ENCODE assay signal across 28 cellular contexts in the genomic region with DNA sequence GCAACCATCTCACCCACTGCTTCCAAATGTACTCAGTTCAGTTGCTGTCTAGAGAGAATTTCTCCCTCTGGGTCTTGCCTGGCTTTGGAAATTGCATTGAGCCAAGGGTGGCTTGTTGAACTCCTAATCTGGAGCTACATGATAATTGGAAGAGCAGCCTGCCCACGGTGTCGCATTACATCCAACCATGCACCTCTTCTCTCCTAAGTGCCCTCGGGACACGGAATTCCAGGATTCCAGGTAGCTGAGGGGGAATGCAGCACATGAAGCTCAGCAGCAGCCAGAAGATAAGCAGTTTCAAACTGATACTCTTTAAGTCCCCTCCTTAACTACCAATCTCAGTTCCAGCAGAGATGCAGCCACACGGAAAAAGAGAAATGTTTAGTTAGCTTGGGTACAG.
A peak's percentile ranks its signal among the peaks of the same experiment; 100 is the strongest.
DNase-seq lines count a peak whose midpoint lies in the region; ATAC-seq and TF ChIP-seq lines count a peak whose summit lies in the region.
"Had no signal": no experiment of that assay in that cellular context is flagged by ENCODE, and none has a peak within 500 bp of the region (broad histone marks: within the 10 kb centered on the region; RNA-seq: fewer than 3 reads in every experiment).

No MANE protein-coding gene starts in this region.

- no peak overlapping the region for H3K4me2 ChIP-seq in PC-3 (ENCODE audit: low read length)
- H3K4me2 ChIP-seq: PC-9, SK-N-SH had no signal

- H3K4me1 Mint-ChIP-seq in Caco-2 (ENCODE audit: low read depth, unreplicated experiment): peaks cover 6% of the 10 kb centered on the region
- H3K4me1 Mint-ChIP-seq in stimulated activated memory B cell treated with anti-CD40 and anti-IgM and Interleukin-4, amounts not matched to agents 10 μg/mL and 1 μg/mL and 100 μg/mL, for 72 hours: no peaks in the 10 kb centered on the region
- H3K4me1 Mint-ChIP-seq: activated B cell treated with CpG ODN at 0.5 μM for 24 hours; activated CD4-positive, alpha-beta T cell treated with anti-CD3 and anti-CD28 coated beads, Interleukin-2, amount 10 ng/mL, durations not matched to agents 7 days and 5 days; CD8-positive, alpha-beta memory T cell; naive thymus-derived CD8-positive, alpha-beta T cell had no signal

- peaks cover 8% of the 10 kb centered on the region for H3K27me3 Mint-ChIP-seq in Caco-2 (ENCODE audit: insufficient read depth, unreplicated experiment)
- H3K27me3 Mint-ChIP-seq in stimulated activated memory B cell treated with anti-CD40 and anti-IgM and Interleukin-4, amounts not matched to agents 10 μg/mL and 1 μg/mL and 100 μg/mL, for 72 hours: peaks cover 30% of the 10 kb centered on the region
- H3K27me3 Mint-ChIP-seq: activated CD4-positive, alpha-beta T cell treated with anti-CD3 and anti-CD28 coated beads, Interleukin-2, amount 10 ng/mL, durations not matched to agents 7 days and 5 days; CD8-positive, alpha-beta memory T cell had no signal

- no peaks in the 10 kb centered on the region for H3K9me2 ChIP-seq in PC-3 (replicated peaks; ENCODE audit: low read length)
- H3K9me2 ChIP-seq: SK-N-SH had no signal

- no TSS peak for BruUV-seq in Caco-2 (replicated peaks; lab: Mats Ljungman, UMichigan)
- no TSS peak for BruUV-seq in PC-3 (replicated peaks; lab: Mats Ljungman, UMichigan)

- H3K27me3 ChIP-seq in Caco-2 (replicated peaks; ENCODE audit: control insufficient read depth, insufficient read depth, low read length) (no peaks in the 10 kb centered on the region), suprapubic skin (no peaks in the 10 kb centered on the region), PC-3 (ENCODE audit: low read length) (no peaks in the 10 kb centered on the region)
- H3K27me3 ChIP-seq: stomach, thyroid gland had no signal

- 41% methylated on average over 4 of the region's 5 CpGs for WGBS in suprapubic skin

- H3F3A ChIP-seq in PC-3 (ENCODE audit: low read length, unreplicated experiment): no peaks in the 10 kb centered on the region

- H3K9ac ChIP-seq in PC-3 (ENCODE audit: low read length): no peak overlapping the region
- H3K9ac ChIP-seq: SK-N-SH had no signal

- H3K36me3 ChIP-seq in Caco-2 (ENCODE audit: control insufficient read depth, insufficient read depth, low read length): no peaks in the 10 kb centered on the region
- no peaks in the 10 kb centered on the region for H3K36me3 ChIP-seq in HEK293 (ENCODE audit: control insufficient read depth in 2 of 2, insufficient read depth in 1 of 2, low read length in 2 of 2)
- H3K36me3 ChIP-seq in suprapubic skin: no peaks in the 10 kb centered on the region
- no peaks in the 10 kb centered on the region for H3K36me3 ChIP-seq in PC-3 (ENCODE audit: low read depth, low read length)
- H3K36me3 ChIP-seq: prostate gland, stomach, thyroid gland had no signal

- H3K9me3 Mint-ChIP-seq in Caco-2 (ENCODE audit: unreplicated experiment): no peaks in the 10 kb centered on the region
- no peaks in the 10 kb centered on the region for H3K9me3 Mint-ChIP-seq in stimulated activated memory B cell treated with anti-CD40 and anti-IgM and Interleukin-4, amounts not matched to agents 10 μg/mL and 1 μg/mL and 100 μg/mL, for 72 hours
- H3K9me3 Mint-ChIP-seq: activated B cell treated with CpG ODN at 0.5 μM for 24 hours had no signal

- H3K27ac ChIP-seq in HEK293 (ENCODE audit: extremely low read depth, low read depth, low read length) (no peak overlapping the region), suprapubic skin (no peak overlapping the region), PC-3 (ENCODE audit: low read length) (no peak overlapping the region)
- H3K27ac ChIP-seq: coronary artery, PC-9, prostate gland, stomach, thyroid gland had no signal

- H2AFZ ChIP-seq in PC-3 (ENCODE audit: low read length): no peak overlapping the region
- H2AFZ ChIP-seq: PC-9 had no signal

- DNase-seq in Caco-2 (peak; percentile 23 to 76), NCI-H524 treated with DMSO at 0.1 percent for 48 hours (lab: John Stamatoyannopoulos, UW) (peak; percentile 7), iPS DF 4.7 (ENCODE audit: extremely low read depth, low spot score) (peak; percentile 11), hepatic stellate cell (ENCODE audit: low spot score) (no peak), suprapubic skin (ENCODE audit: low spot score in 2 of 2) (no peak), PC-3 (no peak)
- DNase-seq: activated B cell treated with CpG ODN at 0.5 μM for 24 hours; activated CD4-positive, alpha-beta T cell treated with anti-CD3 and anti-CD28 coated beads, Interleukin-2, amount 10 ng/mL, durations not matched to agents 7 days and 5 days; CD8-positive, alpha-beta memory T cell; effector memory CD4-positive, alpha-beta T cell; erythroblast; HCEC 1CT; IMR-90; naive thymus-derived CD8-positive, alpha-beta T cell; NCI-H1930; NK-92 treated with Interleukin-12 subunit alpha and Interleukin-12 subunit beta, amount 100 ng/mL, for 24 hours; occipital lobe; SK-N-SH; stomach; thyroid gland had no signal

- no peaks in the 10 kb centered on the region for H4K20me1 ChIP-seq in PC-3 (ENCODE audit: low read length)

- H3K4me3 ChIP-seq in Caco-2 (ENCODE audit: low read depth, low read length) (no peak overlapping the region), HEK293 (ENCODE audit: low read depth, low read length) (no peak overlapping the region), suprapubic skin (no peak overlapping the region), PC-3 (ENCODE audit: low read length) (no peak overlapping the region)
- H3K4me3 ChIP-seq: coronary artery, PC-9, prostate gland, stomach, thyroid gland had no signal

- CTCF ChIA-PET in Caco-2 (lab: Charles Lee): no interaction called here
- CTCF ChIA-PET in HEK293 (lab: Yijun Ruan, JAX): interaction anchor here (0.6 to 0.8 kb wide), 2 partner anchors 160 to 506 kb away, joined by 3 to 5 read pairs; no protein-coding TSS in a partner anchor
- CTCF ChIA-PET in PC-3 (lab: Charles Lee): no interaction called here

- TF ChIP-seq CTCF in Caco-2 (IDR thresholded peaks at IDR 0.05; ENCODE audit: insufficient read depth in 1 of 2, low read depth in 1 of 2, low read length in 1 of 2, severe bottlenecking in 1 of 2, unreplicated experiment in 1 of 2) (no peak), HEK293 (tag by site-specific recombination; IDR thresholded peaks at IDR 0.05) (no peak), suprapubic skin (IDR thresholded peaks at IDR 0.05) (no peak), PC-3 (conservative IDR thresholded peaks at IDR 0.05; ENCODE audit: low read depth, low read length) (no peak)

- H3K4me3 Mint-ChIP-seq in Caco-2 (ENCODE audit: unreplicated experiment): no peak overlapping the region
- H3K4me3 Mint-ChIP-seq in stimulated activated memory B cell treated with anti-CD40 and anti-IgM and Interleukin-4, amounts not matched to agents 10 μg/mL and 1 μg/mL and 100 μg/mL, for 72 hours: no peak overlapping the region
- H3K4me3 Mint-ChIP-seq: activated B cell treated with CpG ODN at 0.5 μM for 24 hours; activated CD4-positive, alpha-beta T cell treated with anti-CD3 and anti-CD28 coated beads, Interleukin-2, amount 10 ng/mL, durations not matched to agents 7 days and 5 days; activated naive CD8-positive, alpha-beta T cell; CD8-positive, alpha-beta memory T cell; naive thymus-derived CD8-positive, alpha-beta T cell had no signal

- H3K79me2 ChIP-seq in PC-3 (ENCODE audit: low read length): no peaks in the 10 kb centered on the region

- H3K4me1 ChIP-seq in Caco-2: peaks cover 7% of the 10 kb centered on the region; the same call in 1 of the 2 replicates
- 0 out of 2 replicates have a peak, but pooled peaks cover 4% of the 10 kb centered on the region for H3K4me1 ChIP-seq in HEK293 (ENCODE audit: control insufficient read depth, insufficient read depth, low read length)
- H3K4me1 ChIP-seq in suprapubic skin: no peaks in the 10 kb centered on the region
- no peaks in the 10 kb centered on the region for H3K4me1 ChIP-seq in PC-3 (ENCODE audit: insufficient read depth, low read length)
- H3K4me1 ChIP-seq: prostate gland, stomach, thyroid gland had no signal

- no peak for ATAC-seq in stimulated activated memory B cell treated with anti-CD40 and anti-IgM and Interleukin-4, amounts not matched to agents 10 μg/mL and 1 μg/mL and 100 μg/mL, for 72 hours
- ATAC-seq in PC-3: no peak
- ATAC-seq: naive thymus-derived CD8-positive, alpha-beta T cell; Right ventricle myocardium inferior; sciatic nerve had no signal

- POLR2A ChIA-PET in Caco-2 (lab: Charles Lee) (interaction anchor here (0.6 kb wide), 1 partner anchor 117 kb away, joined by 3 read pairs; no protein-coding TSS in a partner anchor), HEK293 (lab: Yijun Ruan, JAX) (interaction anchor here (1.1 kb wide), 1 partner anchor 12 kb away, joined by 3 read pairs; no protein-coding TSS in a partner anchor), PC-3 (lab: Charles Lee; ENCODE audit: unreplicated experiment) (no interaction called here)

- H3K36me3 Mint-ChIP-seq in Caco-2 (ENCODE audit: insufficient read depth, unreplicated experiment): no peaks in the 10 kb centered on the region
- no peaks in the 10 kb centered on the region for H3K36me3 Mint-ChIP-seq in stimulated activated memory B cell treated with anti-CD40 and anti-IgM and Interleukin-4, amounts not matched to agents 10 μg/mL and 1 μg/mL and 100 μg/mL, for 72 hours
- H3K36me3 Mint-ChIP-seq: activated naive CD8-positive, alpha-beta T cell; CD8-positive, alpha-beta memory T cell; naive thymus-derived CD8-positive, alpha-beta T cell had no signal

- TF ChIP-seq EP300 in suprapubic skin (IDR thresholded peaks at IDR 0.05): no peak

- intact Hi-C loops in Caco-2 (cut with micrococcal nuclease; ENCODE audit: unreplicated experiment): no loop called here
- intact Hi-C loops in PC-3 (cut with micrococcal nuclease): no loop called here

- TF ChIP-seq POLR2A in suprapubic skin (IDR thresholded peaks at IDR 0.05): no peak

- H3K9me3 ChIP-seq in Caco-2 (no peaks in the 10 kb centered on the region), HEK293 (ENCODE audit: control insufficient read depth, insufficient read depth, low read depth, low read length) (no peaks in the 10 kb centered on the region), suprapubic skin (no peaks in the 10 kb centered on the region), PC-3 (ENCODE audit: low read length) (no peaks in the 10 kb centered on the region)
- H3K9me3 ChIP-seq: prostate gland, SK-N-SH, stomach, thyroid gland had no signal

- H3K27ac Mint-ChIP-seq in Caco-2 (ENCODE audit: unreplicated experiment): no peak overlapping the region
- H3K27ac Mint-ChIP-seq in stimulated activated memory B cell treated with anti-CD40 and anti-IgM and Interleukin-4, amounts not matched to agents 10 μg/mL and 1 μg/mL and 100 μg/mL, for 72 hours: no peak overlapping the region
- H3K27ac Mint-ChIP-seq: activated B cell treated with CpG ODN at 0.5 μM for 24 hours; activated CD4-positive, alpha-beta T cell treated with anti-CD3 and anti-CD28 coated beads, Interleukin-2, amount 10 ng/mL, durations not matched to agents 7 days and 5 days; activated naive CD8-positive, alpha-beta T cell; CD8-positive, alpha-beta memory T cell; naive thymus-derived CD8-positive, alpha-beta T cell had no signal

TF ChIP-seq in HEK293, 187 proteins besides CTCF, POLR2A, EP300 and RAD21 (continues in another document):
- TF ChIP-seq SP3 (tag by site-specific recombination; IDR thresholded peaks at IDR 0.05) (no peak), ZNF416 (tag by site-specific recombination; IDR thresholded peaks at IDR 0.05) (no peak), ZNF529 (tag by site-specific recombination; IDR thresholded peaks at IDR 0.05; ENCODE audit: insufficient replicate concordance) (no peak), OVOL3 (tag by site-specific recombination; IDR thresholded peaks at IDR 0.05) (no peak), ZNF701 (tag by site-specific recombination; IDR thresholded peaks at IDR 0.05) (no peak)

Comparison
In these comparisons a context has a peak if more than half of its experiments do, and no peak if none do; other contexts are left out.
1. DNase-seq: peak in Caco-2 (2 of 2), NCI-H524 treated with DMSO at 0.1 percent for 48 hours (single experiment) and iPS DF 4.7 (single experiment); none in hepatic stellate cell (single experiment), suprapubic skin (0 of 2) and PC-3 (single experiment).